16 cellular contexts compared by ENCODE assay signal in the genomic region with DNA sequence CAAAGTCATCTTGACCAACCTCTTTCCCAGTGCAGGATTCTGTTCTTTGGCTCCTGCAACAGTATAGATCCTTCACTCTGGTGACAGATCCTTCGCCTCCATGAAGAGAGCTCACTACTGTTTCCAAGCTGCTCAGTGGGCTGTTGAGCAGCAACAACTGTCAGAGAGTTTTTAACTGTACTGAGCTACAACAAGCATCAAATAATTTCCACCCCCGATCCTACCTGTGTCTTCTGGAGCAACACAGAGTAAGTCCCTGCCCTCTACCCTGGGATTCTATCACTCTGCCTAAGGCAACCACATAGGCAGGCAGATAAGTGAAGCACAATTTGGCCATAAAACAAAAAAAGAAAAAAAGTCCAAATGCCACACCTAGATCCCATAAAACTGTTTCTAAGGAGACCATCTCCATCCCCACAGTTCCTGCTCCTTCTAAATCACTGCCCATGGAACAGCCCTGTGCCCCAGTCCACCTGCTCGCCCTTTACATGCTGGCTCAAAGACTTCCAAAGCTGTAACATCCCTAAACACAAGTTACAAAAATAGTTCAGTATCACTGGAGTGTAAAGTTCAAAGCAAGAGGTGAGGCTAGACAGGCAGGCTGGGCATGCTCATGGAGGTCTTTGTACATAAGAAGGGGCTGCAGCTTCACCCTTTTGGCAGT.
"Had no signal": no experiment of that assay in that cellular context is flagged by ENCODE, and none has a peak within 500 bp of the region (broad histone marks: within the 10 kb centered on the region; RNA-seq: fewer than 3 reads in every experiment).

No MANE protein-coding gene starts in this region.

- H3K27me3 Mint-ChIP-seq: activated CD8-positive, alpha-beta memory T cell treated with anti-CD3 and anti-CD28 coated beads, Interleukin-2, amount 10 ng/mL, durations not matched to agents 7 days and 5 days; activated naive CD8-positive, alpha-beta T cell; activated T-cell treated with anti-CD3 and anti-CD28 coated beads, Interleukin-2, amount 50 U/mL, for 24 hours; memory B cell had no signal

- H3K9ac ChIP-seq: neural progenitor cell had no signal

- H3K27ac Mint-ChIP-seq: activated CD8-positive, alpha-beta memory T cell treated with anti-CD3 and anti-CD28 coated beads, Interleukin-2, amount 10 ng/mL, durations not matched to agents 7 days and 5 days; activated naive CD8-positive, alpha-beta T cell; activated T-cell treated with anti-CD3 and anti-CD28 coated beads, Interleukin-2, amount 50 U/mL, for 24 hours; neural progenitor cell had no signal

- H3K36me3 ChIP-seq: neural progenitor cell had no signal

- H3K9me3 Mint-ChIP-seq: activated T-cell treated with anti-CD3 and anti-CD28 coated beads, Interleukin-2, amount 50 U/mL, for 24 hours; memory B cell; stimulated activated effector memory CD8-positive, alpha-beta T cell treated with anti-CD3 and anti-CD28 coated beads, Interleukin-12 subunit alpha, Interleukin-12 subunit beta, amount 100 ng/mL, for 72 hours had no signal

- H3K4me3 ChIP-seq: dorsolateral prefrontal cortex, esophagus squamous epithelium, left lung, neural progenitor cell, tibial artery had no signal

- H3K27ac ChIP-seq: dorsolateral prefrontal cortex, neural progenitor cell, tibial artery had no signal

- H3K27me3 ChIP-seq: dorsolateral prefrontal cortex, esophagus squamous epithelium, left lung, neural progenitor cell, tibial artery had no signal

- ATAC-seq: activated CD8-positive, alpha-beta memory T cell treated with anti-CD3 and anti-CD28 coated beads, Interleukin-2, amount 10 ng/mL, durations not matched to agents 7 days and 5 days; right cardiac atrium; stimulated activated effector memory CD8-positive, alpha-beta T cell treated with anti-CD3 and anti-CD28 coated beads, Interleukin-12 subunit alpha, Interleukin-12 subunit beta, amount 100 ng/mL, for 72 hours had no signal

- H3K4me1 ChIP-seq: neural progenitor cell, tibial artery had no signal

- H3K9me3 ChIP-seq: esophagus squamous epithelium, left lung, tibial artery had no signal

- H3K4me3 Mint-ChIP-seq: activated CD8-positive, alpha-beta memory T cell treated with anti-CD3 and anti-CD28 coated beads, Interleukin-2, amount 10 ng/mL, durations not matched to agents 7 days and 5 days; activated naive CD8-positive, alpha-beta T cell; activated T-cell treated with anti-CD3 and anti-CD28 coated beads, Interleukin-2, amount 50 U/mL, for 24 hours; memory B cell; neural progenitor cell; stimulated activated effector memory CD8-positive, alpha-beta T cell treated with anti-CD3 and anti-CD28 coated beads, Interleukin-12 subunit alpha, Interleukin-12 subunit beta, amount 100 ng/mL, for 72 hours had no signal

- DNase-seq: activated CD4-positive, alpha-beta T cell treated with anti-CD3 and anti-CD28 coated beads for 1 hour; activated CD4-positive, alpha-beta T cell treated with anti-CD3 and anti-CD28 coated beads, Interleukin-2, amount 50 U/mL, for 48 hours; activated CD8-positive, alpha-beta memory T cell treated with anti-CD3 and anti-CD28 coated beads, Interleukin-2, amount 10 ng/mL, durations not matched to agents 7 days and 5 days; activated effector memory CD4-positive, alpha-beta T cell treated with Interleukin-2 at 50 U/mL for 16 hours; activated T-cell treated with anti-CD3 and anti-CD28 coated beads, Interleukin-2, amount 50 U/mL, for 24 hours; dorsolateral prefrontal cortex; esophagus squamous epithelium; foreskin fibroblast; left lung; right cardiac atrium; T-helper 9 cell; tibial artery had no signal
